Comparison of ENCODE assay signal across 31 cellular contexts in genomic region chrX:102784550-102784949, GRCh38.
"Had no signal": no experiment of that assay in that cellular context is flagged by ENCODE, and none has a peak within 500 bp of the region (broad histone marks: within the 10 kb centered on the region; RNA-seq: fewer than 3 reads in every experiment).

No MANE protein-coding gene starts in this region.

- H3K9me3 Mint-ChIP-seq: activated naive CD4-positive, alpha-beta T cell treated with anti-CD3 and anti-CD28 coated beads, Interleukin-2, amount 10 ng/mL, durations not matched to agents 7 days and 5 days had no signal

- ATAC-seq: activated CD8-positive, alpha-beta T cell treated with anti-CD3 and anti-CD28 coated beads, Interleukin-2, amount 10 ng/mL, durations not matched to agents 7 days and 5 days; activated naive CD8-positive, alpha-beta T cell treated with anti-CD3 and anti-CD28 coated beads, Interleukin-2, amount 50 U/mL, for 24 hours; activated T-cell treated with anti-CD3 and anti-CD28 coated beads, Interleukin-2, amount 50 U/mL, for 4 hours; K562; Panc1 had no signal

- H3K4me3 Mint-ChIP-seq: activated CD4-positive, alpha-beta T cell treated with anti-CD3 and anti-CD28 coated beads, Interleukin-2, amount 10 ng/mL, durations not matched to agents 24 days and 14 days; activated CD8-positive, alpha-beta T cell treated with anti-CD3 and anti-CD28 coated beads, Interleukin-2, amount 10 ng/mL, durations not matched to agents 7 days and 5 days; activated naive CD4-positive, alpha-beta T cell treated with anti-CD3 and anti-CD28 coated beads, Interleukin-2, amount 10 ng/mL, durations not matched to agents 7 days and 5 days; activated naive CD8-positive, alpha-beta T cell; activated naive CD8-positive, alpha-beta T cell treated with anti-CD3 and anti-CD28 coated beads, Interleukin-2, amount 50 U/mL, for 24 hours; activated T-cell treated with anti-CD3 and anti-CD28 coated beads, Interleukin-2, amount 50 U/mL, for 4 hours; activated T-helper 1 cell treated with anti-CD3 and anti-CD28 coated beads, Interleukin-12 subunit alpha, Interleukin-12 subunit beta, Interleukin-2, Interleukin-4 antibody, amounts not matched to agents 30 ng/mL and 10 ng/mL and 1 ng/mL, durations not matched to agents 14 hours and 24 hours and 36 hours; brain; T-helper 1 cell treated with Interleukin-12 subunit alpha and Interleukin-12 subunit beta and Interleukin-4 antibody, amounts not matched to agents 30 μg/mL and 1 μg/mL, for 36 hours; T-helper 2 cell treated with Interferon-gamma antibody and Interleukin-4, amounts not matched to agents 5 μg/mL and 100 μg/mL, for 36 hours had no signal

- H3K4me3 ChIP-seq: K562, SJSA1 had no signal

- H3K4me1 Mint-ChIP-seq: activated CD4-positive, alpha-beta T cell treated with anti-CD3 and anti-CD28 coated beads, Interleukin-2, amount 10 ng/mL, durations not matched to agents 24 days and 14 days; activated naive CD4-positive, alpha-beta T cell treated with anti-CD3 and anti-CD28 coated beads, Interleukin-2, amount 10 ng/mL, durations not matched to agents 7 days and 5 days; activated naive CD8-positive, alpha-beta T cell treated with anti-CD3 and anti-CD28 coated beads, Interleukin-2, amount 50 U/mL, for 24 hours; brain had no signal

- H3K27ac Mint-ChIP-seq: activated CD4-positive, alpha-beta T cell treated with anti-CD3 and anti-CD28 coated beads, Interleukin-2, amount 10 ng/mL, durations not matched to agents 24 days and 14 days; activated CD8-positive, alpha-beta T cell treated with anti-CD3 and anti-CD28 coated beads, Interleukin-2, amount 10 ng/mL, durations not matched to agents 7 days and 5 days; activated naive CD4-positive, alpha-beta T cell treated with anti-CD3 and anti-CD28 coated beads, Interleukin-2, amount 10 ng/mL, durations not matched to agents 7 days and 5 days; activated naive CD8-positive, alpha-beta T cell; activated naive CD8-positive, alpha-beta T cell treated with anti-CD3 and anti-CD28 coated beads, Interleukin-2, amount 50 U/mL, for 24 hours; activated T-helper 1 cell treated with anti-CD3 and anti-CD28 coated beads, Interleukin-12 subunit alpha, Interleukin-12 subunit beta, Interleukin-2, Interleukin-4 antibody, amounts not matched to agents 30 ng/mL and 10 ng/mL and 1 ng/mL, durations not matched to agents 14 hours and 24 hours and 36 hours; brain; T-helper 1 cell treated with Interleukin-12 subunit alpha and Interleukin-12 subunit beta and Interleukin-4 antibody, amounts not matched to agents 30 μg/mL and 1 μg/mL, for 36 hours; T-helper 2 cell treated with Interferon-gamma antibody and Interleukin-4, amounts not matched to agents 5 μg/mL and 100 μg/mL, for 36 hours had no signal

- DNase-seq: activated CD4-positive, alpha-beta T cell treated with anti-CD3 and anti-CD28 coated beads, Interleukin-2, amount 10 ng/mL, durations not matched to agents 24 days and 14 days; activated CD4-positive, alpha-beta T cell treated with anti-CD3 and anti-CD28 coated beads, Interleukin-2, amount 50 U/mL, for 48 hours; activated CD8-positive, alpha-beta memory T cell treated with anti-CD3 and anti-CD28 coated beads, Interleukin-2, amount 50 U/mL, for 4 hours; activated CD8-positive, alpha-beta T cell treated with anti-CD3 and anti-CD28 coated beads, Interleukin-2, amount 10 ng/mL, durations not matched to agents 7 days and 5 days; activated gamma-delta T cell treated with Interleukin-2 at 50 U/mL for 16 hours; activated naive CD4-positive, alpha-beta T cell treated with anti-CD3 and anti-CD28 coated beads, Interleukin-2, amount 10 ng/mL, durations not matched to agents 7 days and 5 days; activated naive CD8-positive, alpha-beta T cell treated with anti-CD3 and anti-CD28 coated beads, Interleukin-2, amount 50 U/mL, for 24 hours; activated T-cell treated with anti-CD3 and anti-CD28 coated beads for 4 hours; activated T-cell treated with anti-CD3 and anti-CD28 coated beads, Interleukin-2, amount 50 U/mL, for 4 hours; anterior cingulate cortex; caudate nucleus; cerebellar nuclear complex; NCI-H1092 treated with DMSO at 0.1 percent for 48 hours; NCI-H1417 treated with DMSO at 0.1 percent for 48 hours; NCI-H187 treated with DMSO at 0.1 percent for 48 hours; NCI-H2171 treated with DMSO at 0.1 percent for 48 hours; NCI-H2227 treated with DMSO at 0.1 percent for 48 hours; NCI-H446; NCI-H510A treated with DMSO at 0.1 percent for 48 hours; NCI-H526 treated with DMSO at 0.1 percent for 48 hours; NCI-H774; SHP77 treated with DMSO at 0.1 percent for 48 hours; SK-N-SH had no signal

- H3K9me3 ChIP-seq: SJSA1, SK-N-SH had no signal

- H3K27ac ChIP-seq: SJSA1 had no signal

- H3K27me3 Mint-ChIP-seq: activated CD4-positive, alpha-beta T cell treated with anti-CD3 and anti-CD28 coated beads, Interleukin-2, amount 10 ng/mL, durations not matched to agents 24 days and 14 days; activated naive CD4-positive, alpha-beta T cell treated with anti-CD3 and anti-CD28 coated beads, Interleukin-2, amount 10 ng/mL, durations not matched to agents 7 days and 5 days; activated naive CD8-positive, alpha-beta T cell; activated naive CD8-positive, alpha-beta T cell treated with anti-CD3 and anti-CD28 coated beads, Interleukin-2, amount 50 U/mL, for 24 hours; brain had no signal

- H3K36me3 ChIP-seq: SJSA1 had no signal

- H3K4me1 ChIP-seq: SJSA1 had no signal

- H3K27me3 ChIP-seq: SJSA1 had no signal
